In genomic region chr1:101757985-101758384, GRCh38 we compare ENCODE assay signal across 27 cellular contexts.
"Had no signal": no experiment of that assay in that cellular context is flagged by ENCODE, and none has a peak within 500 bp of the region (broad histone marks: within the 10 kb centered on the region; RNA-seq: fewer than 3 reads in every experiment).

No MANE protein-coding gene starts in this region.

- H3K27ac ChIP-seq: adrenal gland, body of pancreas, heart right ventricle, pancreas, tibial nerve, VCaP had no signal

- DNase-seq: activated CD4-positive, alpha-beta T cell treated with anti-CD3 and anti-CD28 coated beads for 4 hours; activated CD4-positive, alpha-beta T cell treated with anti-CD3 and anti-CD28 coated beads, Interleukin-2, amount 50 U/mL, for 4 hours; activated effector memory CD4-positive, alpha-beta T cell treated with anti-CD3 and anti-CD28 coated beads, Interleukin-2, amount 50 U/mL, for 16 hours; activated naive CD4-positive, alpha-beta T cell treated with anti-CD3 and anti-CD28 coated beads for 36 hours; activated naive CD8-positive, alpha-beta T cell treated with anti-CD3 and anti-CD28 coated beads for 36 hours; adrenal gland; aorta; body of pancreas; cortex of kidney; effector memory CD8-positive, alpha-beta T cell; foreskin fibroblast; heart right ventricle; kidney glomerular epithelial cell; left ventricle myocardium superior; naive B cell; nucleus accumbens; pancreas; right cardiac atrium; stimulated activated CD4-positive, alpha-beta T cell treated with anti-CD3 and anti-CD28 coated beads, Interleukin-2, amount 100 ng/mL, for 48 hours; stimulated activated naive CD4-positive, alpha-beta T cell treated with Interleukin-2 at 50 U/mL for 16 hours; SW 1271; T-helper 9 cell had no signal

- H3K4me3 ChIP-seq: adrenal gland, body of pancreas, heart right ventricle, pancreas, tibial nerve had no signal

- H3K4me3 Mint-ChIP-seq: activated naive CD4-positive, alpha-beta T cell treated with anti-CD3 and anti-CD28 coated beads for 36 hours; activated naive CD8-positive, alpha-beta T cell treated with anti-CD3 and anti-CD28 coated beads for 36 hours; activated T-helper 1 cell treated with anti-CD3 and anti-CD28 coated beads, Interleukin-12 subunit alpha, Interleukin-12 subunit beta, Interleukin-2, Interleukin-4 antibody, amounts not matched to agents 30 ng/mL and 10 ng/mL and 1 ng/mL, durations not matched to agents 14 hours and 24 hours and 36 hours; effector memory CD8-positive, alpha-beta T cell; mesothelial cell of epicardium; naive B cell; T-helper 1 cell treated with Interleukin-12 subunit alpha and Interleukin-12 subunit beta and Interleukin-4 antibody, amounts not matched to agents 30 μg/mL and 1 μg/mL, for 36 hours had no signal

- H3K27me3 ChIP-seq: adrenal gland, body of pancreas, heart right ventricle, pancreas, tibial nerve had no signal

- H3K36me3 Mint-ChIP-seq: activated naive CD8-positive, alpha-beta T cell treated with anti-CD3 and anti-CD28 coated beads for 36 hours; mesothelial cell of epicardium; naive B cell had no signal

- H3K36me3 ChIP-seq: adrenal gland, heart right ventricle, pancreas, tibial nerve had no signal

- H3K27ac Mint-ChIP-seq: activated naive CD4-positive, alpha-beta T cell treated with anti-CD3 and anti-CD28 coated beads for 36 hours; activated naive CD8-positive, alpha-beta T cell treated with anti-CD3 and anti-CD28 coated beads for 36 hours; activated T-helper 1 cell treated with anti-CD3 and anti-CD28 coated beads, Interleukin-12 subunit alpha, Interleukin-12 subunit beta, Interleukin-2, Interleukin-4 antibody, amounts not matched to agents 30 ng/mL and 10 ng/mL and 1 ng/mL, durations not matched to agents 14 hours and 24 hours and 36 hours; effector memory CD8-positive, alpha-beta T cell; mesothelial cell of epicardium; naive B cell; T-helper 1 cell treated with Interleukin-12 subunit alpha and Interleukin-12 subunit beta and Interleukin-4 antibody, amounts not matched to agents 30 μg/mL and 1 μg/mL, for 36 hours had no signal

- H3K4me1 Mint-ChIP-seq: activated naive CD8-positive, alpha-beta T cell treated with anti-CD3 and anti-CD28 coated beads for 36 hours; naive B cell had no signal

- H3K9me3 ChIP-seq: adrenal gland, body of pancreas, heart right ventricle, pancreas, tibial nerve had no signal

- H3K27me3 Mint-ChIP-seq: activated naive CD8-positive, alpha-beta T cell treated with anti-CD3 and anti-CD28 coated beads for 36 hours; effector memory CD8-positive, alpha-beta T cell; naive B cell had no signal

- H3K4me1 ChIP-seq: adrenal gland, body of pancreas, heart right ventricle, pancreas, tibial nerve had no signal

- H3K9me3 Mint-ChIP-seq: activated naive CD4-positive, alpha-beta T cell treated with anti-CD3 and anti-CD28 coated beads for 36 hours; activated naive CD8-positive, alpha-beta T cell treated with anti-CD3 and anti-CD28 coated beads for 36 hours; activated T-helper 1 cell treated with anti-CD3 and anti-CD28 coated beads, Interleukin-12 subunit alpha, Interleukin-12 subunit beta, Interleukin-2, Interleukin-4 antibody, amounts not matched to agents 30 ng/mL and 10 ng/mL and 1 ng/mL, durations not matched to agents 14 hours and 24 hours and 36 hours; effector memory CD8-positive, alpha-beta T cell; T-helper 1 cell treated with Interleukin-12 subunit alpha and Interleukin-12 subunit beta and Interleukin-4 antibody, amounts not matched to agents 30 μg/mL and 1 μg/mL, for 36 hours had no signal
